1 cellular context compared by ENCODE assay signal in the genomic region with DNA sequence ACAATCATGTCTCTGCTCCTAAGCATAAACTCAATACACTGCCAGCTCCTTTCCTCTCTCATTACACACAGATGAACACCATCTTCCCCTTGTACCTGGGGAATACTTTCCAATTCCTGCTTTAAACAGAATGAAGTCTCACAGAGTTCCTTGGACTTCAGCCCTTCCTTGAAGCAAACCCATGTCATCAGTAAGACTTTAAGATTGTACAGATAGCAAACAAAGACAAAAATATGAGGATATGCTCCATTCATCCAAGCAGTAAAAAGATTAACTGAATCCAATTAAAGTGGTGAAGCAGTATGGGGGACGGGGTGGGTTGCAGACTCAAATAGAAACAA.
TF ChIP-seq lines count a peak whose summit lies in the region.

No MANE protein-coding gene starts in this region.

TF ChIP-seq in H1, 55 proteins besides CTCF, POLR2A, EP300 and RAD21:
- TF ChIP-seq RBBP5 (IDR thresholded peaks at IDR 0.05; ENCODE audit: borderline replicate concordance, low read depth, low read length) (no peak), FOSL1 (IDR thresholded peaks at IDR 0.05; ENCODE audit: insufficient read depth, low read depth, low read length) (no peak), SP2 (IDR thresholded peaks at IDR 0.05; ENCODE audit: low read length) (no peak), ASH2L (IDR thresholded peaks at IDR 0.05; ENCODE audit: low read length) (no peak), SRF (IDR thresholded peaks at IDR 0.05; ENCODE audit: low read depth, low read length) (no peak), RFX5 (IDR thresholded peaks at IDR 0.05; ENCODE audit: borderline replicate concordance, low read depth, low read length) (no peak), CBX8 (IDR thresholded peaks at IDR 0.05; ENCODE audit: borderline replicate concordance, low read depth, low read length) (no peak), CHD2 (IDR thresholded peaks at IDR 0.05; ENCODE audit: low read length) (no peak)
